Comparison of ENCODE assay signal across 11 cellular contexts in the genomic region with DNA sequence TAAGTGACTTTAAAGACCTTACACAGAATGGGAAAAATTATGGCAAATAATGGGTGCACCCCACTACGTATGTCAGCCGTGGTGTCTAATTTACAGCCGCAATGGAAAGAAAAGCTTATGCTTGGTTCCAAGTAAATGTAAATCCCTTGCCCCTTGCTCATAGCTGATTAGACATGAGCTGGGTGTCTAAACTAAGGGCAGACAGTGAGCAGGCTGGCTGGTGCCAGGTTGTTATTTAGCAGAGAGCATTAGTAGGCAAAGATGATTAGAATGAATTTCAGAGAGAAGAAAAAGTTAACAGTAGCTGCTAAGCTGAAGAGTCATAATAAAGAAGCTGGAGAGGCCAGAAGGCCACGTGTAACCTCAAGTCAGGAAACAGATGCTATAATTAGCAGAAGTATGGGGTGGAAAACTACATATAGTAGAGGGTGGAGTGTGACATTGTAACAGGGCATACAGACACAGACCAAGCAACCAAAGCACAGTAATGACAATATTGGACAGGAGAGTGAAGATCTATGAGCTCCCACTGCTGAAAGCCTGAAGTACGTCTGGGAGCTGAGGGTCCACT.
DNase-seq lines count a peak whose midpoint lies in the region; ATAC-seq lines count a peak whose summit lies in the region.
"Had no signal": no experiment of that assay in that cellular context is flagged by ENCODE, and none has a peak within 500 bp of the region (broad histone marks: within the 10 kb centered on the region; RNA-seq: fewer than 3 reads in every experiment).

No MANE protein-coding gene starts in this region.

- DNase-seq in D341Med (ENCODE audit: low spot score) (peak; percentile 52), KBM-7 (peak; percentile 89), EL (no peak), NCI-H146 (lab: John Stamatoyannopoulos, UW) (no peak), aorta (no peak), HuH-7 (ENCODE audit: low spot score) (no peak)
- no peak for DNase-seq in central memory CD8-positive, alpha-beta T cell (ENCODE audit: low spot score in 2 of 2)
- DNase-seq: hippocampal formation had no signal

- H3K4me3 Mint-ChIP-seq in central memory CD8-positive, alpha-beta T cell: no peak overlapping the region

- H3K4me3 ChIP-seq in aorta (ENCODE audit: low read length in 2 of 2): no peak overlapping the region
- H3K4me3 ChIP-seq: breast epithelium had no signal

- H3K9me3 ChIP-seq in aorta (ENCODE audit: control insufficient read depth, low read length): no peaks in the 10 kb centered on the region
- H3K9me3 ChIP-seq: breast epithelium had no signal

- H3K4me1 ChIP-seq in aorta (ENCODE audit: control insufficient read depth in 1 of 2, insufficient read depth in 2 of 2, low read length in 2 of 2): no peaks in the 10 kb centered on the region
- H3K4me1 ChIP-seq: breast epithelium had no signal

- H3K4me1 Mint-ChIP-seq in central memory CD8-positive, alpha-beta T cell: peaks cover 9% of the 10 kb centered on the region

- no peaks in the 10 kb centered on the region for H3K27me3 ChIP-seq in aorta (ENCODE audit: control insufficient read depth in 1 of 2, insufficient read depth in 2 of 2, low read length in 1 of 2)
- H3K27me3 ChIP-seq: breast epithelium had no signal

- peaks cover 6% of the 10 kb centered on the region for H3K9me3 Mint-ChIP-seq in central memory CD8-positive, alpha-beta T cell

- ATAC-seq in GM21367 (IDR thresholded peaks at IDR 0.05; ENCODE audit: unreplicated experiment) (peak; percentile 33), aorta (ENCODE audit: low FRiP score) (no peak)
- peak; percentile 24 for ATAC-seq in central memory CD8-positive, alpha-beta T cell (replicated peaks; ENCODE audit: extremely low read depth, poor library complexity, severe bottlenecking)

- in situ Hi-C loops in KBM-7 (cut with MboI; ENCODE audit: low pct_unique_long_range_greater_than_20kb, low sequenced_read_pairs): no loop called here

- WGBS in aorta, 2 donors: 62 to 71% methylated on average over 5 of the region's 5 CpGs

- no peak overlapping the region for H3K27ac Mint-ChIP-seq in central memory CD8-positive, alpha-beta T cell (ENCODE audit: low read depth)

- H3K27ac ChIP-seq in aorta (ENCODE audit: low read depth in 1 of 2, low read length in 2 of 2): no peak overlapping the region
- H3K27ac ChIP-seq: breast epithelium, KMS-11 had no signal

- no peaks in the 10 kb centered on the region for H3K36me3 ChIP-seq in aorta (ENCODE audit: control insufficient read depth in 1 of 2, insufficient read depth in 2 of 2, low read length in 1 of 2)
- H3K36me3 ChIP-seq: breast epithelium had no signal

- H3K36me3 Mint-ChIP-seq in central memory CD8-positive, alpha-beta T cell (ENCODE audit: insufficient read depth): no peaks in the 10 kb centered on the region

- intact Hi-C loops in aorta (cut with DNase I): no loop called here

- peaks cover 15% of the 10 kb centered on the region for H3K27me3 Mint-ChIP-seq in central memory CD8-positive, alpha-beta T cell

Comparison
In these comparisons a context has a peak if more than half of its experiments do, and no peak if none do; other contexts are left out.
1. DNase-seq: peak in D341Med (single experiment) and KBM-7 (single experiment); none in central memory CD8-positive, alpha-beta T cell (0 of 2), EL (single experiment), NCI-H146 (single experiment), aorta (0 of 2) and HuH-7 (single experiment).